Comparison of ENCODE assay signal across 13 cellular contexts in genomic region chr3:74613060-74613459, GRCh38. TPM values are rescaled to one million over a fixed set of nuclear protein-coding genes. Genes with fewer than 3 reads are reported as not detected.
DNase-seq lines count a peak whose midpoint lies in the region; ATAC-seq and TF ChIP-seq lines count a peak whose summit lies in the region.
"Had no signal": no experiment of that assay in that cellular context is flagged by ENCODE, and none has a peak within 500 bp of the region (broad histone marks: within the 10 kb centered on the region; RNA-seq: fewer than 3 reads in every experiment).

No MANE protein-coding gene starts in this region.

- H3K9me3 ChIP-seq in HUES48 (ENCODE audit: control insufficient read depth, insufficient read depth, low read length) (no peaks in the 10 kb centered on the region), esophagus muscularis mucosa (no peaks in the 10 kb centered on the region), WERI-Rb-1 (ENCODE audit: severe bottlenecking) (no peaks in the 10 kb centered on the region)
- H3K9me3 ChIP-seq: MG63 had no signal

- H3K27ac Mint-ChIP-seq in osteocyte (ENCODE audit: unreplicated experiment) (no peak overlapping the region), immature natural killer cell (no peak overlapping the region)
- H3K27ac Mint-ChIP-seq: CD14-positive monocyte; T-helper 1 cell treated with Interleukin-12 subunit alpha and Interleukin-12 subunit beta and Interleukin-4 antibody, amounts not matched to agents 30 μg/mL and 1 μg/mL, for 36 hours had no signal

- H3K4me1 ChIP-seq in HUES48 (ENCODE audit: control insufficient read depth, insufficient read depth, low read length) (peaks cover 8% of the 10 kb centered on the region), esophagus muscularis mucosa (peaks cover 5 to 29% (median 24%) of the 10 kb centered on the region in 4 donors)

- peaks cover 61% of the 10 kb centered on the region for H3K27me3 Mint-ChIP-seq in osteocyte (ENCODE audit: unreplicated experiment)
- peaks cover 0 to 2% (median 0%) of the 10 kb centered on the region in 3 donors for H3K27me3 Mint-ChIP-seq in immature natural killer cell (ENCODE audit: low read depth in 3 of 3)

- H3K9me3 Mint-ChIP-seq in osteocyte (ENCODE audit: unreplicated experiment) (no peaks in the 10 kb centered on the region), immature natural killer cell (peaks cover 4 to 37% (median 21%) of the 10 kb centered on the region in 6 donors)
- H3K9me3 Mint-ChIP-seq: T-helper 1 cell treated with Interleukin-12 subunit alpha and Interleukin-12 subunit beta and Interleukin-4 antibody, amounts not matched to agents 30 μg/mL and 1 μg/mL, for 36 hours had no signal

- no peak for TF ChIP-seq POLR2A in esophagus muscularis mucosa (IDR thresholded peaks at IDR 0.05; ENCODE audit: low read depth)

- intact Hi-C loops in esophagus muscularis mucosa (cut with DNase I): no loop called here

- H3K27me3 ChIP-seq in HUES48 (ENCODE audit: control insufficient read depth, insufficient read depth, low read length): peaks cover 50% of the 10 kb centered on the region
- H3K27me3 ChIP-seq in esophagus muscularis mucosa: peaks cover 0 to 28% (median 0%) of the 10 kb centered on the region in 4 donors
- no peaks in the 10 kb centered on the region for H3K27me3 ChIP-seq in WERI-Rb-1 (ENCODE audit: insufficient read depth, low read depth, severe bottlenecking)
- H3K27me3 ChIP-seq in brain microvascular endothelial cell (replicated peaks): peaks cover 8% of the 10 kb centered on the region
- H3K27me3 ChIP-seq: MG63 had no signal

- 30% methylated on average over 2 of the region's 2 CpGs for WGBS in esophagus muscularis mucosa

- POLR2A ChIA-PET in AG04449 (lab: Yijun Ruan, JAX): no interaction called here

- DNase-seq in AG04449 (ENCODE audit: low read depth, low spot score): no peak
- DNase-seq in esophagus muscularis mucosa (ENCODE audit: extremely low spot score): no peak
- DNase-seq in osteocyte (ENCODE audit: extremely low spot score, unreplicated experiment): no peak
- no peak for DNase-seq in WERI-Rb-1
- no peak for DNase-seq in brain microvascular endothelial cell
- no peak for DNase-seq in immature natural killer cell
- DNase-seq: MG63, NCI-H526 had no signal

- H3K27ac ChIP-seq in HUES48 (ENCODE audit: low read depth, low read length) (no peak overlapping the region), esophagus muscularis mucosa (replicated peaks in 1 of 4) (no peak overlapping the region), WERI-Rb-1 (no peak overlapping the region), brain microvascular endothelial cell (no peak overlapping the region)

- H3K4me1 Mint-ChIP-seq in osteocyte (ENCODE audit: unreplicated experiment): peaks cover 2% of the 10 kb centered on the region
- H3K4me1 Mint-ChIP-seq in immature natural killer cell: no peaks in the 10 kb centered on the region
- H3K4me1 Mint-ChIP-seq: CD14-positive monocyte had no signal

- no peak for TF ChIP-seq EP300 in esophagus muscularis mucosa (IDR thresholded peaks at IDR 0.05)

- ATAC-seq in HG03460 (IDR thresholded peaks at IDR 0.05; ENCODE audit: unreplicated experiment): no peak

- in situ Hi-C loops in brain microvascular endothelial cell (cut with HindIII; ENCODE audit: low pct_ligation_motif_present, low sequenced_read_pairs): no loop called here

- TF ChIP-seq CTCF in AG04449 (IDR thresholded peaks at IDR 0.05; ENCODE audit: insufficient read depth, low read length, missing control alignments) (no peak), esophagus muscularis mucosa (IDR thresholded peaks at IDR 0.05) (no peak), osteocyte (IDR thresholded peaks at IDR 0.05) (no peak), WERI-Rb-1 (IDR thresholded peaks at IDR 0.05; ENCODE audit: low read depth, low read length) (no peak), brain microvascular endothelial cell (IDR thresholded peaks at IDR 0.05; ENCODE audit: low read depth, low read length, missing control alignments) (no peak)

- no peak overlapping the region for H3K9ac ChIP-seq in HUES48 (ENCODE audit: low read depth, low read length)

- peak overlapping the region; percentile 24 for H3K4me3 Mint-ChIP-seq in osteocyte (ENCODE audit: unreplicated experiment)
- H3K4me3 Mint-ChIP-seq in immature natural killer cell: no peak overlapping the region
- H3K4me3 Mint-ChIP-seq: T-helper 1 cell treated with Interleukin-12 subunit alpha and Interleukin-12 subunit beta and Interleukin-4 antibody, amounts not matched to agents 30 μg/mL and 1 μg/mL, for 36 hours had no signal

- H3K36me3 Mint-ChIP-seq in osteocyte (ENCODE audit: unreplicated experiment) (no peaks in the 10 kb centered on the region), immature natural killer cell (no peaks in the 10 kb centered on the region)
- H3K36me3 Mint-ChIP-seq: CD14-positive monocyte had no signal

- H3K36me3 ChIP-seq in HUES48 (ENCODE audit: control insufficient read depth, insufficient read depth, low read length) (no peaks in the 10 kb centered on the region), esophagus muscularis mucosa (no peaks in the 10 kb centered on the region), WERI-Rb-1 (no peaks in the 10 kb centered on the region), brain microvascular endothelial cell (replicated peaks) (no peaks in the 10 kb centered on the region)
- H3K36me3 ChIP-seq: MG63 had no signal

- CTCF ChIA-PET in AG04449 (lab: Yijun Ruan, JAX): interaction anchor here (0.8 to 1.5 kb wide), 5 partner anchors 15 to 346 kb away, joined by 3 to 5 read pairs (median 3); no protein-coding TSS in a partner anchor

- H3K4me3 ChIP-seq in AG04449 (ENCODE audit: low read depth, low read length) (peak overlapping the region; percentile 69), HUES48 (ENCODE audit: low read depth, low read length) (peak overlapping the region; percentile 56), esophagus muscularis mucosa (peak overlapping the region; percentile 44 to 59 (median 50)), WERI-Rb-1 (ENCODE audit: low read depth, low read length) (no peak overlapping the region), brain microvascular endothelial cell (ENCODE audit: low read depth, low read length) (no peak overlapping the region)
- H3K4me3 ChIP-seq: MG63 had no signal

RNA-seq across cellular contexts. Expression of gene CNTN3, which starts 1.4 kb away (rescaled TPM):
- total RNA-seq in esophagus muscularis mucosa (1 to 10 TPM in 3 of 4 donors, under 1 TPM in 1; 0.91 to 1.4 (median 1.2) TPM), osteocyte (0.29 and 0.35 TPM in 2 replicates)
- not detected for polyA plus RNA-seq in immature natural killer cell
- total RNA-seq: endothelial cell of umbilical vein had no signal
- polyA plus RNA-seq: CD14-positive monocyte had no signal

Comparison
In these comparisons a context has a peak if more than half of its experiments do, and no peak if none do; other contexts are left out.
1. H3K4me3 ChIP-seq: peak in AG04449 (single experiment), HUES48 (single experiment) and esophagus muscularis mucosa (4 of 4); none in WERI-Rb-1 (single experiment) and brain microvascular endothelial cell (single experiment).